Comparison of ENCODE assay signal across 8 cellular contexts in genomic region chr5:43000198-43000840, GRCh38. TPM values are rescaled to one million over a fixed set of nuclear protein-coding genes. Genes with fewer than 3 reads are reported as not detected.
DNase-seq lines count a peak whose midpoint lies in the region; ATAC-seq and TF ChIP-seq lines count a peak whose summit lies in the region.

No MANE protein-coding gene starts in this region.

- H3K27ac ChIP-seq in right atrium auricular region (peak overlapping the region in 1 of 2 donors; percentile 36), dorsolateral prefrontal cortex (peak overlapping the region in 2 of 59 donors; percentile 17 to 30), aorta (ENCODE audit: low read depth in 1 of 2, low read length in 2 of 2) (no peak overlapping the region), MM.1S (ENCODE audit: low read length) (no peak overlapping the region)

- no peaks in the 10 kb centered on the region for H3K9me2 ChIP-seq in MM.1S (replicated peaks; ENCODE audit: insufficient read depth, low read length)

- H3K4me3 ChIP-seq in right atrium auricular region: peak overlapping the region in 1 of 2 donors; percentile 42
- H3K4me3 ChIP-seq in dorsolateral prefrontal cortex: peak overlapping the region in 36 of 59 donors; percentile 0 to 48 (median 23)
- H3K4me3 ChIP-seq in aorta (ENCODE audit: low read length in 2 of 2): no peak overlapping the region
- no peak overlapping the region for H3K4me3 ChIP-seq in MM.1S (ENCODE audit: low read length)

- no peaks in the 10 kb centered on the region for H3F3A ChIP-seq in MM.1S (ENCODE audit: insufficient read depth, low read length)

- DNase-seq in Right ventricle myocardium superior (no peak), right atrium auricular region (ENCODE audit: low spot score) (no peak), dorsolateral prefrontal cortex (no peak), lung microvascular endothelial cell (ENCODE audit: low read depth in 2 of 2) (peak; percentile 31 to 37), aorta (no peak), kidney glomerular epithelial cell (lab: John Stamatoyannopoulos, UW) (no peak), hepatic stellate cell (ENCODE audit: low spot score) (no peak), MM.1S (no peak)

- H3K36me3 ChIP-seq in right atrium auricular region: no peaks in the 10 kb centered on the region
- no peaks in the 10 kb centered on the region for H3K36me3 ChIP-seq in aorta (ENCODE audit: control insufficient read depth in 1 of 2, insufficient read depth in 2 of 2, low read length in 1 of 2)
- no peaks in the 10 kb centered on the region for H3K36me3 ChIP-seq in MM.1S (replicated peaks; ENCODE audit: insufficient read depth, low read length)

- TF ChIP-seq CTCF in right atrium auricular region (IDR thresholded peaks at IDR 0.05) (no peak), dorsolateral prefrontal cortex (IDR thresholded peaks at IDR 0.05 in 54 of 56, conservative IDR thresholded peaks at IDR 0.05 in 2 of 56; ENCODE audit: low read depth in 1 of 56, partially characterized antibody in 56 of 56) (no peak), MM.1S (IDR thresholded peaks at IDR 0.05; ENCODE audit: low read length) (no peak)

- H3K4me1 ChIP-seq in right atrium auricular region (no peaks in the 10 kb centered on the region), aorta (ENCODE audit: control insufficient read depth in 1 of 2, insufficient read depth in 2 of 2, low read length in 2 of 2) (peaks cover 0 to 2% of the 10 kb centered on the region in 2 donors), MM.1S (ENCODE audit: low read length) (0 out of 2 replicates have a peak, but pooled peaks cover 2% of the 10 kb centered on the region)

- no peaks in the 10 kb centered on the region for H4K20me1 ChIP-seq in MM.1S (ENCODE audit: insufficient read depth, low read length)

- H3K4me2 ChIP-seq in MM.1S (ENCODE audit: low read depth, low read length): no peak overlapping the region

- peak; percentile 22 for ATAC-seq in Right ventricle myocardium superior (ENCODE audit: poor library complexity)
- ATAC-seq in aorta (ENCODE audit: low FRiP score): peak; percentile 54

- intact Hi-C loops in Right ventricle myocardium superior (cut with DNase I) (no loop called here), dorsolateral prefrontal cortex (cut with DNase I) (loop anchor here in 1 of 2 donors (5.0 kb wide), 1 partner anchor 253 kb away; no protein-coding TSS in a partner anchor), aorta (cut with DNase I) (no loop called here)

- H3K27me3 ChIP-seq in right atrium auricular region (peaks cover 12 to 26% of the 10 kb centered on the region in 2 donors), dorsolateral prefrontal cortex (peaks cover 2 to 100% (median 88%) of the 10 kb centered on the region in 45 donors), aorta (ENCODE audit: control insufficient read depth in 1 of 2, insufficient read depth in 2 of 2, low read length in 1 of 2) (no peaks in the 10 kb centered on the region), MM.1S (replicated peaks; ENCODE audit: insufficient read depth, low read length) (0 out of 2 replicates have a peak, but pooled peaks cover 3% of the 10 kb centered on the region)

- no peak overlapping the region for H3K9ac ChIP-seq in MM.1S (ENCODE audit: low read length)

- no peaks in the 10 kb centered on the region for H3K79me2 ChIP-seq in MM.1S (ENCODE audit: low read length)

- H3K9me3 ChIP-seq in right atrium auricular region (no peaks in the 10 kb centered on the region), aorta (ENCODE audit: control insufficient read depth, low read length) (no peaks in the 10 kb centered on the region), MM.1S (replicated peaks; ENCODE audit: insufficient read depth, low read length) (no peaks in the 10 kb centered on the region)

- 10 to 11% methylated on average over 39 of the region's 39 CpGs for WGBS in aorta, 2 donors

- H2AFZ ChIP-seq in MM.1S (ENCODE audit: low read length): no peak overlapping the region

RNA-seq across cellular contexts. Expression of gene ANXA2R, which starts 39.8 kb away (rescaled TPM):
- total RNA-seq in Right ventricle myocardium superior (0.94 TPM), right atrium auricular region (under 1 TPM in 1 of 2 donors, not detected in 1; 0.63 TPM), dorsolateral prefrontal cortex (1 to 10 TPM in 111 of 120 experiments, under 1 TPM in 9; 0.48 to 5.2 (median 1.9) TPM), lung microvascular endothelial cell (6.5 and 7.2 TPM in 2 replicates), aorta (1 to 10 TPM; 2.7 to 6.4 TPM)
- 1 to 10 TPM in 1 of 2 donors, under 1 TPM in 1; 0.38 to 3.6 TPM for polyA plus RNA-seq in aorta

Comparison
In these comparisons a context has a peak if more than half of its experiments do, and no peak if none do; other contexts are left out.
1. DNase-seq: peak in lung microvascular endothelial cell (2 of 2); none in Right ventricle myocardium superior (single experiment), right atrium auricular region (single experiment), dorsolateral prefrontal cortex (0 of 10), aorta (0 of 2), kidney glomerular epithelial cell (single experiment), hepatic stellate cell (single experiment) and MM.1S (single experiment).
2. H3K4me3 ChIP-seq: peak in dorsolateral prefrontal cortex (36 of 59); none in aorta (0 of 2) and MM.1S (single experiment).